ENCODE assay signal across 1 cellular context in genomic region chr14:77752799-77753516, GRCh38.
TF ChIP-seq lines count a peak whose summit lies in the region.

No MANE protein-coding gene starts in this region.

TF ChIP-seq in HepG2, 621 proteins besides CTCF, POLR2A, EP300 and RAD21:
- TF ChIP-seq RBFOX2 (IDR thresholded peaks at IDR 0.05; ENCODE audit: low read depth, low read length): 0 out of 2 replicates have a peak, but pooled peaks have one; percentile 21
- TF ChIP-seq THAP7 (CRISPR knock-in tag; IDR thresholded peaks at IDR 0.05): no peak
